37 cellular contexts compared by ENCODE assay signal in genomic region chr12:75349946-75350345, GRCh38. TPM values are rescaled to one million over a fixed set of nuclear protein-coding genes. Genes with fewer than 3 reads are reported as not detected.
"Had no signal": no experiment of that assay in that cellular context is flagged by ENCODE, and none has a peak within 500 bp of the region (broad histone marks: within the 10 kb centered on the region; RNA-seq: fewer than 3 reads in every experiment).

No MANE protein-coding gene starts in this region.

- H3K4me1 ChIP-seq: Peyer's patch had no signal

- H3K36me3 ChIP-seq: brain microvascular endothelial cell, Peyer's patch had no signal

- H3K4me3 Mint-ChIP-seq: activated B cell treated with CpG ODN at 0.5 μM for 24 hours; activated CD4-positive, alpha-beta memory T cell treated with anti-CD3 and anti-CD28 coated beads for 36 hours; activated naive CD8-positive, alpha-beta T cell treated with anti-CD3 and anti-CD28 coated beads for 36 hours; activated T-cell treated with anti-CD3 and anti-CD28 coated beads, Interleukin-2, amount 50 U/mL, for 4 hours; T-cell had no signal

- H3K27ac ChIP-seq: brain microvascular endothelial cell, Peyer's patch, VCaP had no signal

- H3K27me3 ChIP-seq: brain microvascular endothelial cell, Peyer's patch had no signal

- ATAC-seq: activated T-cell treated with anti-CD3 and anti-CD28 coated beads, Interleukin-2, amount 50 U/mL, for 4 hours; PC-3; Right ventricle myocardium inferior; SK-N-SH treated with all-trans-retinoic acid at 6 μM for 48 hours; T-cell had no signal

- H3K27ac Mint-ChIP-seq: activated B cell treated with CpG ODN at 0.5 μM for 24 hours; activated CD4-positive, alpha-beta memory T cell treated with anti-CD3 and anti-CD28 coated beads for 36 hours; activated naive CD8-positive, alpha-beta T cell treated with anti-CD3 and anti-CD28 coated beads for 36 hours; T-cell had no signal

- H3K27me3 Mint-ChIP-seq: activated naive CD8-positive, alpha-beta T cell treated with anti-CD3 and anti-CD28 coated beads for 36 hours had no signal

- H3K4me1 Mint-ChIP-seq: activated B cell treated with CpG ODN at 0.5 μM for 24 hours had no signal

- DNase-seq: activated B cell treated with CpG ODN at 0.5 μM for 24 hours; activated CD4-positive, alpha-beta memory T cell treated with anti-CD3 and anti-CD28 coated beads for 36 hours; activated CD4-positive, alpha-beta T cell treated with anti-CD3 and anti-CD28 coated beads for 4 hours; activated CD4-positive, alpha-beta T cell treated with anti-CD3 and anti-CD28 coated beads, Interleukin-2, amount 50 U/mL, for 1 hour; activated CD4-positive, CD25-positive, alpha-beta regulatory T cell treated with anti-CD3 and anti-CD28 coated beads, Interleukin-2, amount 50 U/mL, for 72 hours; activated CD8-positive, alpha-beta memory T cell treated with anti-CD3 and anti-CD28 coated beads, Interleukin-2, amount 50 U/mL, for 4 hours; activated effector memory CD4-positive, alpha-beta T cell treated with Interleukin-2 at 50 U/mL for 16 hours; activated naive CD4-positive, alpha-beta T cell treated with anti-CD3 and anti-CD28 coated beads, Interleukin-2, amount 50 U/mL, for 16 hours; activated naive CD8-positive, alpha-beta T cell treated with anti-CD3 and anti-CD28 coated beads for 36 hours; activated T-cell treated with anti-CD3 and anti-CD28 coated beads for 4 hours; activated T-cell treated with anti-CD3 and anti-CD28 coated beads, Interleukin-2, amount 50 U/mL, for 4 hours; amniotic stem cell; aorta; brain microvascular endothelial cell; central memory CD4-positive, alpha-beta T cell; KBM-7; NCI-H1105; NCI-H1417 treated with DMSO at 0.1 percent for 48 hours; NCI-H187 treated with DMSO at 0.1 percent for 48 hours; NCI-H2081; NCI-H2171 treated with DMSO at 0.1 percent for 48 hours; NCI-H2227 treated with DMSO at 0.1 percent for 48 hours; NCI-H446; NCI-H510A treated with DMSO at 0.1 percent for 48 hours; NCI-H69; NCI-H82; PC-3; Peyer's patch; RPMI8226; SIG-M5; T-cell; T-helper 9 cell had no signal

- H3K4me3 ChIP-seq: Peyer's patch had no signal

- H3K9me3 ChIP-seq: Peyer's patch had no signal

RNA-seq across cellular contexts. Expression of gene GLIPR1L1, which starts 15.5 kb away (rescaled TPM):
- total RNA-seq: activated B cell treated with CpG ODN at 0.5 μM for 24 hours; activated CD4-positive, alpha-beta memory T cell treated with anti-CD3 and anti-CD28 coated beads for 36 hours; activated naive CD8-positive, alpha-beta T cell treated with anti-CD3 and anti-CD28 coated beads for 36 hours; activated T-cell treated with anti-CD3 and anti-CD28 coated beads, Interleukin-2, amount 50 U/mL, for 4 hours; aorta; MCF 10A; PC-3; Peyer's patch; Right ventricle myocardium inferior; SK-MEL-5; T-cell had no signal
- polyA plus RNA-seq: aorta had no signal

RNA-seq across cellular contexts. Expression of gene GLIPR1L2, which starts 40.9 kb away (rescaled TPM):
- total RNA-seq: activated naive CD8-positive, alpha-beta T cell treated with anti-CD3 and anti-CD28 coated beads for 36 hours; PC-3; SK-MEL-5 had no signal
